In the genomic region with DNA sequence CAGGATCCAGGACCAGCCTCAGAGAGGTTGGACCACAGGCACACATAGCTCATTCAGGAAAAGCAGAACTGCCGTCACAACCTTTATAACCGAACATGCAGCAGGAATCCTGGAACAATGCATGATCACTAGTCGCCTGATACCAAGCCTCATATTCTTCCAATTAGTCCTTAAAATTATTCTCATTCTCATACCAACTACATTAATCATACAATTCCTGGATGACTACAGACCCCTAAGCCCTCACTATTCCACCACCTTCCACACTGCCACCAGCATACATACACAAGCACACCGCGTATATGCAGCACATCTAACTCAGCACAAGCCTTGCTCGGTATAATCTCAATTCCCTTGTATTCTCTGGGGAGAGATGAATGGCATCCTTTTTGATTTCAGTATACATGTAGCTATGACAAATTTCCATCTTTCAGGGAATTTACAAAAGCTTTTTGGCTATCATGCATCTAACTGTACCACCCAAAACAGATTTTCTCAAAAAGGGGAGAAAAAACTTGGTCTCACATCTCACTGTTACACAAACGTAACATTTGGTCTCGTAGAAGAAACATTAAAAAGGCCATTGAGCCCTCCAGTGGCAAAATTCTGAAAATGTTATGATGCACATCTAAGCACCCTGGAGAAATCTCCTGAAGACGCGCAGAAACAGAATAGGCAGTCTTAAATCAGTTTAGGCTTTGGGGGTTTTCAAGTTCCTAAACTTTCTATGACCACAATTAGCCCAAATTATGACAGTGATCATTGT, we compare ENCODE assay signal across 10 cellular contexts. TPM values are rescaled to one million over a fixed set of nuclear protein-coding genes. Genes with fewer than 3 reads are reported as not detected.
DNase-seq lines count a peak whose midpoint lies in the region; ATAC-seq and TF ChIP-seq lines count a peak whose summit lies in the region.
"Had no signal": no experiment of that assay in that cellular context is flagged by ENCODE, and none has a peak within 500 bp of the region (broad histone marks: within the 10 kb centered on the region; RNA-seq: fewer than 3 reads in every experiment).

No MANE protein-coding gene starts in this region.

- H3K4me1 ChIP-seq in heart left ventricle (no peaks in the 10 kb centered on the region), upper lobe of right lung (no peaks in the 10 kb centered on the region)

- peak in 9 of 12 donors; percentile 21 to 50 (median 34) for TF ChIP-seq CTCF in heart left ventricle (IDR thresholded peaks at IDR 0.05)
- peak; percentile 20 for TF ChIP-seq CTCF in fibroblast of villous mesenchyme (IDR thresholded peaks at IDR 0.05; ENCODE audit: insufficient read depth, low read depth, low read length)
- TF ChIP-seq CTCF in upper lobe of right lung (IDR thresholded peaks at IDR 0.05): peak; percentile 38

- ATAC-seq in heart left ventricle: no peak
- no peak for ATAC-seq in left cardiac atrium
- ATAC-seq in upper lobe of right lung: no peak

- peaks cover 0 to 9% (median 0%) of the 10 kb centered on the region in 9 donors for H3K27me3 ChIP-seq in heart left ventricle
- H3K27me3 ChIP-seq in upper lobe of right lung: no peaks in the 10 kb centered on the region

- H3K9me3 ChIP-seq in heart left ventricle (no peaks in the 10 kb centered on the region), upper lobe of right lung (no peaks in the 10 kb centered on the region)

- H3K4me3 ChIP-seq in heart left ventricle (no peak overlapping the region), fibroblast of villous mesenchyme (ENCODE audit: low read depth, low read length) (no peak overlapping the region), upper lobe of right lung (no peak overlapping the region)

- no peaks in the 10 kb centered on the region for H3K36me3 ChIP-seq in heart left ventricle
- no peaks in the 10 kb centered on the region for H3K36me3 ChIP-seq in upper lobe of right lung

- intact Hi-C loops in heart left ventricle (cut with DNase I) (loop anchor here in 8 of 10 donors (1.0 to 5.0 kb wide), 3 partner anchors 270 to 271 kb away; no protein-coding TSS in a partner anchor), left cardiac atrium (cut with DNase I) (loop anchor here in 1 of 2 donors (5.0 kb wide), 1 partner anchor 271 kb away; no protein-coding TSS in a partner anchor), upper lobe of right lung (cut with DNase I) (no loop called here)

- H3K27ac ChIP-seq in heart left ventricle (no peak overlapping the region), upper lobe of right lung (no peak overlapping the region)

- no peak for TF ChIP-seq POLR2A in heart left ventricle (IDR thresholded peaks at IDR 0.05)

- DNase-seq in heart left ventricle: no peak
- DNase-seq in left cardiac atrium: no peak
- DNase-seq in RKO (ENCODE audit: low spot score): peak; percentile 65
- peak; percentile 16 for DNase-seq in fibroblast of villous mesenchyme (ENCODE audit: low read depth)
- no peak for DNase-seq in upper lobe of right lung
- DNase-seq in cortex of kidney (lab: John Stamatoyannopoulos, UW): no peak
- no peak for DNase-seq in germinal center (ENCODE audit: low spot score)
- no peak for DNase-seq in HuH-7.5 (ENCODE audit: low spot score)
- DNase-seq: foreskin melanocyte, NCI-H187 treated with DMSO at 0.1 percent for 48 hours had no signal

- WGBS in heart left ventricle, 4 donors: 54 to 60% (median 56%) methylated on average over 10 of the region's 10 CpGs

RNA-seq across cellular contexts. Expression of gene MCTP1, which starts 46.2 kb away (rescaled TPM):
- 10 to 100 TPM in 2 of 9 donors, 1 to 10 TPM in 7; 3.2 to 28.4 (median 6.1) TPM for total RNA-seq in heart left ventricle
- 1 to 10 TPM in 1 of 2 donors, under 1 TPM in 1; 0.91 to 5.4 TPM for polyA plus RNA-seq in heart left ventricle
- 10 to 100 TPM; 13.4 to 16.1 TPM for total RNA-seq in left cardiac atrium
- 14.7 and 20.9 TPM in 2 replicates for total RNA-seq in fibroblast of villous mesenchyme
- total RNA-seq in upper lobe of right lung: 40.7 TPM

Comparison
In these comparisons a context has a peak if more than half of its experiments do, and no peak if none do; other contexts are left out.
1. DNase-seq: peak in RKO (single experiment) and fibroblast of villous mesenchyme (single experiment); none in heart left ventricle (0 of 5), left cardiac atrium (single experiment), upper lobe of right lung (single experiment), cortex of kidney (single experiment), germinal center (single experiment) and HuH-7.5 (single experiment).
2. Peak in every context shown above with its lines, with median percentiles within 50 percentile points of each other: CTCF ChIP-seq.